35 cellular contexts compared by ENCODE assay signal in genomic region chr14:85461432-85462133, GRCh38.
"Had no signal": no experiment of that assay in that cellular context is flagged by ENCODE, and none has a peak within 500 bp of the region (broad histone marks: within the 10 kb centered on the region; RNA-seq: fewer than 3 reads in every experiment).

No MANE protein-coding gene starts in this region.

- H3K27me3 Mint-ChIP-seq: activated naive CD4-positive, alpha-beta T cell treated with anti-CD3 and anti-CD28 coated beads, Interleukin-2, amount 10 ng/mL, durations not matched to agents 7 days and 5 days; activated naive CD8-positive, alpha-beta T cell treated with anti-CD3 and anti-CD28 coated beads, Interleukin-2, amount 10 ng/mL, durations not matched to agents 7 days and 5 days; stimulated activated memory B cell treated with anti-CD40 and anti-IgM and Interleukin-4, amounts not matched to agents 10 μg/mL and 1 μg/mL and 100 μg/mL, for 72 hours; stimulated activated naive CD8-positive, alpha-beta T cell treated with anti-CD3 and anti-CD28 coated beads, Interleukin-15, amount 100 ng/mL, for 72 hours had no signal

- H2AFZ ChIP-seq: parathyroid adenoma had no signal

- H3K4me3 ChIP-seq: lung, psoas muscle, smooth muscle cell, tibial artery, upper lobe of right lung had no signal

- H3K9ac ChIP-seq: parathyroid adenoma had no signal

- FAIRE-seq: colon, TTC549 had no signal

- H3K4me2 ChIP-seq: smooth muscle cell had no signal

- H3K27me3 ChIP-seq: tibial artery, upper lobe of right lung had no signal

- H3K9me3 ChIP-seq: psoas muscle, tibial artery, upper lobe of right lung had no signal

- ATAC-seq: left lobe of liver; naive thymus-derived CD4-positive, alpha-beta T cell; psoas muscle; stimulated activated memory B cell treated with anti-CD40 and anti-IgM and Interleukin-4, amounts not matched to agents 10 μg/mL and 1 μg/mL and 100 μg/mL, for 72 hours; stimulated activated naive CD8-positive, alpha-beta T cell treated with anti-CD3 and anti-CD28 coated beads, Interleukin-15, amount 100 ng/mL, for 72 hours; upper lobe of right lung had no signal

- H3K36me3 ChIP-seq: tibial artery, upper lobe of right lung had no signal

- H3K4me3 Mint-ChIP-seq: activated naive CD4-positive, alpha-beta T cell treated with anti-CD3 and anti-CD28 coated beads, Interleukin-2, amount 10 ng/mL, durations not matched to agents 7 days and 5 days; activated naive CD8-positive, alpha-beta T cell treated with anti-CD3 and anti-CD28 coated beads, Interleukin-2, amount 10 ng/mL, durations not matched to agents 7 days and 5 days; activated T-helper 1 cell treated with anti-CD3 and anti-CD28 coated beads, Interleukin-12 subunit alpha, Interleukin-12 subunit beta, Interleukin-2, Interleukin-4 antibody, amounts not matched to agents 30 ng/mL and 10 ng/mL and 1 ng/mL, durations not matched to agents 14 hours and 24 hours and 36 hours; immature natural killer cell; mesothelial cell of epicardium; naive thymus-derived CD4-positive, alpha-beta T cell; neural crest cell; stimulated activated memory B cell treated with anti-CD40 and anti-IgM and Interleukin-4, amounts not matched to agents 10 μg/mL and 1 μg/mL and 100 μg/mL, for 72 hours; stimulated activated naive CD8-positive, alpha-beta T cell treated with anti-CD3 and anti-CD28 coated beads, Interleukin-15, amount 100 ng/mL, for 72 hours had no signal

- H3K79me2 ChIP-seq: parathyroid adenoma had no signal

- DNase-seq: activated CD4-positive, alpha-beta T cell treated with anti-CD3 and anti-CD28 coated beads for 4 hours; activated CD4-positive, alpha-beta T cell treated with anti-CD3 and anti-CD28 coated beads, Interleukin-2, amount 50 U/mL, for 4 hours; activated gamma-delta T cell; activated naive CD4-positive, alpha-beta T cell treated with anti-CD3 and anti-CD28 coated beads, Interleukin-2, amount 10 ng/mL, durations not matched to agents 7 days and 5 days; activated naive CD8-positive, alpha-beta T cell treated with anti-CD3 and anti-CD28 coated beads, Interleukin-2, amount 10 ng/mL, durations not matched to agents 7 days and 5 days; dermis blood vessel endothelial cell; effector CD8-positive, alpha-beta T cell; erythroblast; foreskin fibroblast; head of caudate nucleus; hypothalamus; immature natural killer cell; kidney glomerular epithelial cell; naive thymus-derived CD4-positive, alpha-beta T cell; nucleus accumbens; psoas muscle; stimulated activated CD4-positive, alpha-beta T cell treated with anti-CD3 and anti-CD28 coated beads, Interleukin-1b, Interleukin-23, amount 100 ng/mL, for 48 hours; stimulated activated CD4-positive, alpha-beta T cell treated with anti-CD3 and anti-CD28 coated beads, Interleukin-4, amount 100 ng/mL, for 4 hours; stimulated activated CD8-positive, alpha-beta memory T cell treated with anti-CD3 and anti-CD28 coated beads, Interleukin-4, amount 100 ng/mL, for 48 hours; stimulated activated naive CD8-positive, alpha-beta T cell treated with anti-CD3 and anti-CD28 coated beads, Interleukin-15, amount 100 ng/mL, for 72 hours; substantia nigra; T-helper 9 cell; tibial artery; upper lobe of right lung had no signal

- H3K36me3 Mint-ChIP-seq: activated naive CD4-positive, alpha-beta T cell treated with anti-CD3 and anti-CD28 coated beads, Interleukin-2, amount 10 ng/mL, durations not matched to agents 7 days and 5 days; activated naive CD8-positive, alpha-beta T cell treated with anti-CD3 and anti-CD28 coated beads, Interleukin-2, amount 10 ng/mL, durations not matched to agents 7 days and 5 days; immature natural killer cell; mesothelial cell of epicardium; naive thymus-derived CD4-positive, alpha-beta T cell; stimulated activated memory B cell treated with anti-CD40 and anti-IgM and Interleukin-4, amounts not matched to agents 10 μg/mL and 1 μg/mL and 100 μg/mL, for 72 hours had no signal

- H3K4me1 ChIP-seq: parathyroid adenoma, tibial artery had no signal

- H3K27ac ChIP-seq: parathyroid adenoma, psoas muscle, tibial artery, upper lobe of right lung, VCaP had no signal

- H3K27ac Mint-ChIP-seq: activated naive CD4-positive, alpha-beta T cell treated with anti-CD3 and anti-CD28 coated beads, Interleukin-2, amount 10 ng/mL, durations not matched to agents 7 days and 5 days; activated naive CD8-positive, alpha-beta T cell treated with anti-CD3 and anti-CD28 coated beads, Interleukin-2, amount 10 ng/mL, durations not matched to agents 7 days and 5 days; activated T-helper 1 cell treated with anti-CD3 and anti-CD28 coated beads, Interleukin-12 subunit alpha, Interleukin-12 subunit beta, Interleukin-2, Interleukin-4 antibody, amounts not matched to agents 30 ng/mL and 10 ng/mL and 1 ng/mL, durations not matched to agents 14 hours and 24 hours and 36 hours; immature natural killer cell; mesothelial cell of epicardium; naive thymus-derived CD4-positive, alpha-beta T cell; stimulated activated memory B cell treated with anti-CD40 and anti-IgM and Interleukin-4, amounts not matched to agents 10 μg/mL and 1 μg/mL and 100 μg/mL, for 72 hours; stimulated activated naive CD8-positive, alpha-beta T cell treated with anti-CD3 and anti-CD28 coated beads, Interleukin-15, amount 100 ng/mL, for 72 hours had no signal

- H3K4me1 Mint-ChIP-seq: activated naive CD4-positive, alpha-beta T cell treated with anti-CD3 and anti-CD28 coated beads, Interleukin-2, amount 10 ng/mL, durations not matched to agents 7 days and 5 days; activated naive CD8-positive, alpha-beta T cell treated with anti-CD3 and anti-CD28 coated beads, Interleukin-2, amount 10 ng/mL, durations not matched to agents 7 days and 5 days; mesothelial cell of epicardium; naive thymus-derived CD4-positive, alpha-beta T cell; stimulated activated memory B cell treated with anti-CD40 and anti-IgM and Interleukin-4, amounts not matched to agents 10 μg/mL and 1 μg/mL and 100 μg/mL, for 72 hours; stimulated activated naive CD8-positive, alpha-beta T cell treated with anti-CD3 and anti-CD28 coated beads, Interleukin-15, amount 100 ng/mL, for 72 hours had no signal
